28 cellular contexts compared by ENCODE assay signal in genomic region chr21:43973634-43973955, GRCh38.
"Had no signal": no experiment of that assay in that cellular context is flagged by ENCODE, and none has a peak within 500 bp of the region (broad histone marks: within the 10 kb centered on the region; RNA-seq: fewer than 3 reads in every experiment).

No MANE protein-coding gene starts in this region.

- H3K27ac ChIP-seq: body of pancreas, breast epithelium, KMS-11, SK-N-MC had no signal

- H3K27me3 Mint-ChIP-seq: activated B cell treated with CpG ODN at 0.5 μM for 24 hours; activated CD4-positive, alpha-beta memory T cell treated with anti-CD3 and anti-CD28 coated beads, Interleukin-2, amount 10 ng/mL, durations not matched to agents 7 days and 5 days; activated CD8-positive, alpha-beta memory T cell treated with anti-CD3 and anti-CD28 coated beads, Interleukin-2, amount 10 ng/mL, durations not matched to agents 7 days and 5 days; activated naive CD8-positive, alpha-beta T cell treated with anti-CD3 and anti-CD28 coated beads, Interleukin-2, amount 10 ng/mL, durations not matched to agents 7 days and 5 days had no signal

- H3K9me3 ChIP-seq: body of pancreas, breast epithelium had no signal

- H3K9ac ChIP-seq: KMS-11 had no signal

- H3K27me3 ChIP-seq: body of pancreas, breast epithelium had no signal

- H3K4me3 ChIP-seq: body of pancreas, breast epithelium, SK-N-MC had no signal

- DNase-seq: activated B cell treated with CpG ODN at 0.5 μM for 24 hours; activated CD4-positive, alpha-beta memory T cell treated with anti-CD3 and anti-CD28 coated beads, Interleukin-2, amount 10 ng/mL, durations not matched to agents 7 days and 5 days; activated CD4-positive, alpha-beta T cell treated with anti-CD3 and anti-CD28 coated beads for 4 hours; activated CD4-positive, alpha-beta T cell treated with anti-CD3 and anti-CD28 coated beads, Interleukin-2, amount 50 U/mL, for 1 hour; activated CD4-positive, CD25-positive, alpha-beta regulatory T cell treated with anti-CD3 and anti-CD28 coated beads, Interleukin-2, amount 50 U/mL, for 72 hours; activated CD8-positive, alpha-beta memory T cell treated with anti-CD3 and anti-CD28 coated beads for 24 hours; activated CD8-positive, alpha-beta memory T cell treated with anti-CD3 and anti-CD28 coated beads, Interleukin-2, amount 10 ng/mL, durations not matched to agents 7 days and 5 days; activated CD8-positive, alpha-beta memory T cell treated with anti-CD3 and anti-CD28 coated beads, Interleukin-2, amount 50 U/mL, for 48 hours; activated effector memory CD4-positive, alpha-beta T cell treated with Interleukin-2 at 50 U/mL for 16 hours; activated naive CD4-positive, alpha-beta T cell treated with anti-CD3 and anti-CD28 coated beads, Interleukin-2, amount 50 U/mL, for 16 hours; activated naive CD8-positive, alpha-beta T cell treated with anti-CD3 and anti-CD28 coated beads, Interleukin-2, amount 10 ng/mL, durations not matched to agents 7 days and 5 days; activated T-cell treated with anti-CD3 and anti-CD28 coated beads, Interleukin-2, amount 50 U/mL, for 48 hours; body of pancreas; cerebellar nuclear complex; MM.1S; MV-4-11; NCI-H1092; NCI-H1436 treated with DMSO at 0.1 percent for 48 hours; NCI-H1694 treated with DMSO at 0.1 percent for 48 hours; NCI-H2029; NCI-H345; NCI-H524 treated with DMSO at 0.1 percent for 48 hours; Right ventricle myocardium superior had no signal

- H3K36me3 Mint-ChIP-seq: activated naive CD8-positive, alpha-beta T cell treated with anti-CD3 and anti-CD28 coated beads, Interleukin-2, amount 10 ng/mL, durations not matched to agents 7 days and 5 days had no signal

- H3K27ac Mint-ChIP-seq: activated B cell treated with CpG ODN at 0.5 μM for 24 hours; activated CD4-positive, alpha-beta memory T cell treated with anti-CD3 and anti-CD28 coated beads, Interleukin-2, amount 10 ng/mL, durations not matched to agents 7 days and 5 days; activated CD8-positive, alpha-beta memory T cell treated with anti-CD3 and anti-CD28 coated beads, Interleukin-2, amount 10 ng/mL, durations not matched to agents 7 days and 5 days; activated naive CD8-positive, alpha-beta T cell treated with anti-CD3 and anti-CD28 coated beads, Interleukin-2, amount 10 ng/mL, durations not matched to agents 7 days and 5 days; T-helper 2 cell treated with Interferon-gamma antibody and Interleukin-4, amounts not matched to agents 5 μg/mL and 100 μg/mL, for 36 hours had no signal

- H3K36me3 ChIP-seq: breast epithelium had no signal

- H3K4me1 ChIP-seq: body of pancreas, breast epithelium had no signal

- ATAC-seq: activated CD8-positive, alpha-beta memory T cell treated with anti-CD3 and anti-CD28 coated beads, Interleukin-2, amount 10 ng/mL, durations not matched to agents 7 days and 5 days; body of pancreas; Panc1 had no signal

- H3K4me3 Mint-ChIP-seq: activated B cell treated with CpG ODN at 0.5 μM for 24 hours; activated CD4-positive, alpha-beta memory T cell treated with anti-CD3 and anti-CD28 coated beads, Interleukin-2, amount 10 ng/mL, durations not matched to agents 7 days and 5 days; activated CD8-positive, alpha-beta memory T cell treated with anti-CD3 and anti-CD28 coated beads, Interleukin-2, amount 10 ng/mL, durations not matched to agents 7 days and 5 days; activated naive CD8-positive, alpha-beta T cell treated with anti-CD3 and anti-CD28 coated beads, Interleukin-2, amount 10 ng/mL, durations not matched to agents 7 days and 5 days; T-helper 2 cell treated with Interferon-gamma antibody and Interleukin-4, amounts not matched to agents 5 μg/mL and 100 μg/mL, for 36 hours had no signal
